Comparison of ENCODE assay signal across 4 cellular contexts in genomic region chr15:24300804-24301368, GRCh38.
DNase-seq lines count a peak whose midpoint lies in the region; ATAC-seq and TF ChIP-seq lines count a peak whose summit lies in the region.
"Not testable (repeated sequence)": the region's sequence is repeated elsewhere in the genome, so short reads cannot be mapped to it uniquely, and the experiment has no call there.

No MANE protein-coding gene starts in this region.

- WGBS in transverse colon (ENCODE audit: low coverage in 1 of 2), 2 donors = 46 to 48% methylated on average over 5 to 8 of the region's 8 CpGs

- H3K4me3 ChIP-seq in mucosa of descending colon, transverse colon: not testable (repeated sequence)

- not testable (repeated sequence) for H3K36me3 Mint-ChIP-seq in stimulated activated memory B cell treated with anti-CD40 and anti-IgM and Interleukin-4, amounts not matched to agents 10 μg/mL and 1 μg/mL and 100 μg/mL, for 72 hours

- not testable (repeated sequence) for H3K27me3 Mint-ChIP-seq in stimulated activated memory B cell treated with anti-CD40 and anti-IgM and Interleukin-4, amounts not matched to agents 10 μg/mL and 1 μg/mL and 100 μg/mL, for 72 hours

- not testable (repeated sequence) for H3K4me3 Mint-ChIP-seq in stimulated activated memory B cell treated with anti-CD40 and anti-IgM and Interleukin-4, amounts not matched to agents 10 μg/mL and 1 μg/mL and 100 μg/mL, for 72 hours

- TF ChIP-seq EP300 in transverse colon (IDR thresholded peaks at IDR 0.05; ENCODE audit: low read depth) = not testable (repeated sequence)

- TF ChIP-seq POLR2A in transverse colon (IDR thresholded peaks at IDR 0.05) = not testable (repeated sequence)

- not testable (repeated sequence) for H3K4me1 ChIP-seq in mucosa of descending colon (ENCODE audit: low read depth); transverse colon

- not testable (repeated sequence) for H3K27ac Mint-ChIP-seq in stimulated activated memory B cell treated with anti-CD40 and anti-IgM and Interleukin-4, amounts not matched to agents 10 μg/mL and 1 μg/mL and 100 μg/mL, for 72 hours

- H3K27ac ChIP-seq in transverse colon = not testable (repeated sequence)

- intact Hi-C loops in left colon (cut with DNase I, micrococcal nuclease); mucosa of descending colon (cut with DNase I, micrococcal nuclease); transverse colon (cut with DNase I; ENCODE audit: low total_unique reads): not testable (repeated sequence)

- in situ Hi-C loops in transverse colon (cut with MboI; ENCODE audit: low pct_ligation_motif_present in 1 of 4, low pct_unique_long_range_greater_than_20kb in 1 of 4, low sequenced_read_pairs in 3 of 4) = not testable (repeated sequence)

- not testable (repeated sequence) for TF ChIP-seq CTCF in mucosa of descending colon (IDR thresholded peaks at IDR 0.05); transverse colon (IDR thresholded peaks at IDR 0.05)

- not testable (repeated sequence) for H3K4me1 Mint-ChIP-seq in stimulated activated memory B cell treated with anti-CD40 and anti-IgM and Interleukin-4, amounts not matched to agents 10 μg/mL and 1 μg/mL and 100 μg/mL, for 72 hours

- ATAC-seq in left colon (peak; percentile 66), mucosa of descending colon (peak; percentile 73)
- peak; percentile 24 for ATAC-seq in stimulated activated memory B cell treated with anti-CD40 and anti-IgM and Interleukin-4, amounts not matched to agents 10 μg/mL and 1 μg/mL and 100 μg/mL, for 72 hours

- not testable (repeated sequence) for H3K27me3 ChIP-seq in transverse colon

- not testable (repeated sequence) for H3K9me3 Mint-ChIP-seq in stimulated activated memory B cell treated with anti-CD40 and anti-IgM and Interleukin-4, amounts not matched to agents 10 μg/mL and 1 μg/mL and 100 μg/mL, for 72 hours

- not testable (repeated sequence) for H3K9me3 ChIP-seq in mucosa of descending colon, transverse colon

- H3K36me3 ChIP-seq in mucosa of descending colon (ENCODE audit: low read depth); transverse colon: not testable (repeated sequence)

- DNase-seq in left colon = peak in 1 of 2 donors; percentile 3
- peak in 2 of 3 donors; percentile 17 to 20 for DNase-seq in mucosa of descending colon
- DNase-seq in transverse colon = peak; percentile 10
